ENCODE assay signal across 8 cellular contexts in genomic region chr1:155859234-155859829, GRCh38. TPM values are rescaled to one million over a fixed set of nuclear protein-coding genes. Genes with fewer than 3 reads are reported as not detected.
DNase-seq lines count a peak whose midpoint lies in the region; ATAC-seq and TF ChIP-seq lines count a peak whose summit lies in the region.

Gene SYT11 (plus strand): TSS chr1:155859567. CDS start chr1:155859762, 195 bp downstream.

- peak within 1 kb of the TSS; percentile 72 for H2BK5ac ChIP-seq in neuronal stem cell (ENCODE audit: low read length)

- peak within 1 kb of the TSS; percentile 81 for H3K27ac Mint-ChIP-seq in activated naive CD4-positive, alpha-beta T cell treated with anti-CD3 and anti-CD28 coated beads, Interleukin-2, amount 50 U/mL, for 24 hours

- no peaks in the 10 kb centered on the region for H3K27me3 ChIP-seq in gastroesophageal sphincter
- H3K27me3 ChIP-seq in neuronal stem cell (ENCODE audit: control insufficient read depth in 3 of 3, insufficient read depth in 3 of 3, low read depth in 1 of 3, low read length in 3 of 3) = no peaks in the 10 kb centered on the region
- no peaks in the 10 kb centered on the region for H3K27me3 ChIP-seq in subcutaneous abdominal adipose tissue (ENCODE audit: control insufficient read depth in 5 of 5, insufficient read depth in 4 of 5, low read length in 5 of 5)

- H3K36me3 ChIP-seq in gastroesophageal sphincter (peaks cover 0 to 7% of the 10 kb centered on the region in 2 donors), neuronal stem cell (replicated peaks in 1 of 2; ENCODE audit: control insufficient read depth in 2 of 2, insufficient read depth in 2 of 2, low read length in 2 of 2) (peaks cover 5 to 22% of the 10 kb centered on the region in 2 donors), subcutaneous abdominal adipose tissue (ENCODE audit: control insufficient read depth in 5 of 5, insufficient read depth in 5 of 5, low read length in 5 of 5) (peaks cover 0 to 8% (median 3%) of the 10 kb centered on the region in 5 donors)

- H3K27ac ChIP-seq in gastroesophageal sphincter (peak within 1 kb of the TSS; percentile 84 to 96 (median 90)), neuronal stem cell (replicated peaks; ENCODE audit: low read length) (peak within 1 kb of the TSS; percentile 84), subcutaneous abdominal adipose tissue (ENCODE audit: low read depth, low read length) (peak within 1 kb of the TSS; percentile 82)

- H3K14ac ChIP-seq in neuronal stem cell (ENCODE audit: low read length) = peak within 1 kb of the TSS; percentile 49

- H3K4me1 Mint-ChIP-seq in activated naive CD4-positive, alpha-beta T cell treated with anti-CD3 and anti-CD28 coated beads, Interleukin-2, amount 50 U/mL, for 24 hours = peaks cover 38% of the 10 kb centered on the region

- no peak within 1 kb of the TSS for H2BK15ac ChIP-seq in neuronal stem cell (ENCODE audit: low read length)

- DNase-seq in GM04504 (ENCODE audit: low read depth) = peak; percentile 94
- peak; percentile 99 for DNase-seq in NCI-H1105 (lab: John Stamatoyannopoulos, UW)
- peak; percentile 99 for DNase-seq in SKM-1 (lab: John Stamatoyannopoulos, UW; ENCODE audit: unreplicated experiment)
- DNase-seq in neuronal stem cell (ENCODE audit: low spot score) = peak; percentile 94

- TF ChIP-seq EP300 in gastroesophageal sphincter (IDR thresholded peaks at IDR 0.05) = no peak

- peak within 1 kb of the TSS; percentile 88 for H3K4me3 Mint-ChIP-seq in activated naive CD4-positive, alpha-beta T cell treated with anti-CD3 and anti-CD28 coated beads, Interleukin-2, amount 50 U/mL, for 24 hours

- H3K4me3 ChIP-seq in gastroesophageal sphincter (peak within 1 kb of the TSS; percentile 55 to 56), neuronal stem cell (ENCODE audit: low read length in 2 of 2) (peak within 1 kb of the TSS; percentile 57 to 82), subcutaneous abdominal adipose tissue (ENCODE audit: low read depth in 1 of 5, low read length in 5 of 5) (peak within 1 kb of the TSS; percentile 55 to 75 (median 68))

- H2AK5ac ChIP-seq in neuronal stem cell (ENCODE audit: low read depth, low read length) = peak within 1 kb of the TSS; percentile 87

- no peak within 1 kb of the TSS for H2BK120ac ChIP-seq in neuronal stem cell (ENCODE audit: low read depth, low read length)

- H2BK12ac ChIP-seq in neuronal stem cell (ENCODE audit: low read length) = peak within 1 kb of the TSS; percentile 28

- peak within 1 kb of the TSS; percentile 65 for H3K4me2 ChIP-seq in neuronal stem cell (ENCODE audit: insufficient read depth, low read length, poor library complexity, severe bottlenecking)

- H4K8ac ChIP-seq in neuronal stem cell (ENCODE audit: low read depth, low read length) = no peak within 1 kb of the TSS

- H3K23ac ChIP-seq in neuronal stem cell (ENCODE audit: low read depth, low read length, poor library complexity) = peak within 1 kb of the TSS; percentile 37

- H3K27me3 Mint-ChIP-seq in activated naive CD4-positive, alpha-beta T cell treated with anti-CD3 and anti-CD28 coated beads, Interleukin-2, amount 50 U/mL, for 24 hours = peaks cover 10% of the 10 kb centered on the region

- 0% methylated on average over 12 of the region's 33 CpGs; no CpG with 5 or more reads in 1 of the 2 donors for WGBS in gastroesophageal sphincter (ENCODE audit: low coverage in 1 of 2), 2 donors
- WGBS in neuronal stem cell (ENCODE audit: extremely low coverage in 2 of 2, insufficient read length in 2 of 2, insufficient replicate concordance in 1 of 2), 2 donors = no CpG with 5 or more reads among the region's 33 CpGs

- peaks cover 2% of the 10 kb centered on the region for H3K36me3 Mint-ChIP-seq in activated naive CD4-positive, alpha-beta T cell treated with anti-CD3 and anti-CD28 coated beads, Interleukin-2, amount 50 U/mL, for 24 hours

- peaks cover 6% of the 10 kb centered on the region for H3K79me1 ChIP-seq in neuronal stem cell (ENCODE audit: low read depth, low read length)

- peak within 1 kb of the TSS; percentile 84 for H2AFZ ChIP-seq in neuronal stem cell (ENCODE audit: low read length)

- H4K91ac ChIP-seq in neuronal stem cell (ENCODE audit: low read depth, low read length, poor library complexity) = no peak within 1 kb of the TSS

- peak within 1 kb of the TSS; percentile 86 for H3K18ac ChIP-seq in neuronal stem cell (ENCODE audit: low read length)

- peak in 1 of 4 experiments; percentile 17 for TF ChIP-seq CTCF in gastroesophageal sphincter (IDR thresholded peaks at IDR 0.05)

- TF ChIP-seq POLR2A in gastroesophageal sphincter (IDR thresholded peaks at IDR 0.05) = no peak

- H3K9ac ChIP-seq in neuronal stem cell (ENCODE audit: low read depth, low read length, poor library complexity) (peak within 1 kb of the TSS; percentile 68), subcutaneous abdominal adipose tissue (ENCODE audit: low read length in 5 of 5) (peak within 1 kb of the TSS; percentile 54 to 81 (median 68))

- peaks cover 0 to 59% (median 12%) of the 10 kb centered on the region in 3 donors for H3K4me1 ChIP-seq in gastroesophageal sphincter
- H3K4me1 ChIP-seq in neuronal stem cell (ENCODE audit: control insufficient read depth in 2 of 2, insufficient read depth in 1 of 2, low read depth in 1 of 2, low read length in 2 of 2) = peaks cover 6 to 10% of the 10 kb centered on the region in 2 donors
- H3K4me1 ChIP-seq in subcutaneous abdominal adipose tissue (ENCODE audit: control insufficient read depth in 5 of 5, insufficient read depth in 5 of 5, low read length in 5 of 5) = peaks cover 3 to 40% (median 38%) of the 10 kb centered on the region in 5 donors

- peak; percentile 64 for ATAC-seq in HG02610 (IDR thresholded peaks at IDR 0.05; ENCODE audit: unreplicated experiment)
- peak; percentile 91 for ATAC-seq in gastroesophageal sphincter

- H3K4ac ChIP-seq in neuronal stem cell (ENCODE audit: low read length) = peak within 1 kb of the TSS; percentile 47

- H3K9me3 ChIP-seq in gastroesophageal sphincter (no peaks in the 10 kb centered on the region), neuronal stem cell (replicated peaks in 1 of 2; ENCODE audit: control insufficient read depth in 2 of 2, insufficient read depth in 1 of 2, low read depth in 1 of 2, low read length in 2 of 2) (no peaks in the 10 kb centered on the region), subcutaneous abdominal adipose tissue (ENCODE audit: control insufficient read depth in 5 of 5, low read length in 5 of 5) (no peaks in the 10 kb centered on the region)

- H3K9me3 Mint-ChIP-seq in activated naive CD4-positive, alpha-beta T cell treated with anti-CD3 and anti-CD28 coated beads, Interleukin-2, amount 50 U/mL, for 24 hours = no peaks in the 10 kb centered on the region

RNA-seq across cellular contexts. Expression of gene SYT11, which starts in this region (rescaled TPM):
- total RNA-seq in gastroesophageal sphincter = 10 to 100 TPM; 10.4 to 25.7 (median 19.7) TPM
- polyA plus RNA-seq in neuronal stem cell (2013, experiment 1 of 2) = 18.7 TPM
- 19.0 TPM for polyA plus RNA-seq in neuronal stem cell (2013, experiment 2 of 2)

Comparison
In these comparisons a context has a peak if more than half of its experiments do, and no peak if none do; other contexts are left out.
1. Peak in every context shown above with its lines: DNase-seq, ATAC-seq, H3K4me3 ChIP-seq and H3K27ac ChIP-seq.